Comparison of ENCODE assay signal across 16 cellular contexts in the genomic region with DNA sequence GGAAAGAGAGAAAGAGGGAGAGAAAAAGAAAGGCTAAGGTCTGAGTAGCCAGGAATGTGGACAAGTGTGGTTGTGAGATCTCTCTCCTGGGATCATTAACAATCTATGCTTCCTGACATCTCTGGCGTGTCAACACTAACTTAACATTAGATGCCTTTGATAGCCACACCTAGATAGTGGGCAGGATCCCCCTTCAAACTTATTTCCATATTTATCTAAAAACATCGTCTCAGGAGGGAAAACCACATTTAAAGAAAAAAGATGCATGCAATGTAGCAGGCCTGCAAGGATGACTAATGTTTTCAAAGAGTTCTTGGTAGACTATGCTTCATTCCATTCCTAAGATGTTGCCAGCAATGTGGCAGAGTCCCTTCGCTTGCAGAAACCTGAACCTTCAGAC.
DNase-seq lines count a peak whose midpoint lies in the region; TF ChIP-seq lines count a peak whose summit lies in the region.
"Had no signal": no experiment of that assay in that cellular context is flagged by ENCODE, and none has a peak within 500 bp of the region (broad histone marks: within the 10 kb centered on the region; RNA-seq: fewer than 3 reads in every experiment).

No MANE protein-coding gene starts in this region.

- DNase-seq in GM23248 (peak; percentile 87), SW480 (ENCODE audit: low spot score) (peak; percentile 10), fibroblast of pulmonary artery (ENCODE audit: low read depth) (peak; percentile 74), smooth muscle cell of the brain vasculature (ENCODE audit: low read depth, low spot score) (peak; percentile 23), C1 segment of cervical spinal cord (lab: John Stamatoyannopoulos, UW) (no peak), cardiac septum (ENCODE audit: low spot score) (no peak), NOMO-1 treated with DMSO at 0.1 percent for 48 hours (lab: John Stamatoyannopoulos, UW; ENCODE audit: unreplicated experiment) (no peak)
- DNase-seq: activated naive CD4-positive, alpha-beta T cell treated with anti-CD3 and anti-CD28 coated beads for 36 hours; COR-L47; KBM-7; naive B cell; NCI-H187 treated with DMSO at 0.1 percent for 48 hours; NCI-H82; SHP77 treated with DMSO at 0.1 percent for 48 hours; testis had no signal

- TF ChIP-seq CTCF in fibroblast of pulmonary artery (IDR thresholded peaks at IDR 0.05; ENCODE audit: low read length, missing control alignments) = no peak

- no peaks in the 10 kb centered on the region for H3K9me3 ChIP-seq in GM23248 (ENCODE audit: low read depth)
- H3K9me3 ChIP-seq: testis had no signal

- WGBS in GM23248 (ENCODE audit: low coverage in 1 of 2, low lambda C conversion rate in 2 of 2, missing lambda C conversion rate in 2 of 2), 2 experiments = 29 to 35% methylated on average over 3 of the region's 3 CpGs

- intact Hi-C loops in cardiac septum (cut with DNase I) = no loop called here

- no peak overlapping the region for H2AFZ ChIP-seq in GM23248

- no peaks in the 10 kb centered on the region for H3K27me3 ChIP-seq in GM23248 (replicated peaks; ENCODE audit: insufficient read depth)
- H3K27me3 ChIP-seq: testis had no signal

- peaks cover 23% of the 10 kb centered on the region; the same call in 1 of the 2 replicates for H3K36me3 ChIP-seq in GM23248 (ENCODE audit: low read depth)

- H3K9ac ChIP-seq in GM23248 = no peak overlapping the region

- no peaks in the 10 kb centered on the region for H3K9me2 ChIP-seq in GM23248 (ENCODE audit: insufficient read depth)

- H4K20me1 ChIP-seq in GM23248 (ENCODE audit: insufficient read depth) = no peaks in the 10 kb centered on the region

- H3K27ac ChIP-seq in GM23248 = peak overlapping the region; percentile 71

- peaks cover 33% of the 10 kb centered on the region for H3K4me1 ChIP-seq in GM23248 (ENCODE audit: insufficient read depth)
- H3K4me1 ChIP-seq: testis had no signal

- peaks cover 38% of the 10 kb centered on the region for H3F3A ChIP-seq in GM23248 (ENCODE audit: insufficient read depth)

- in situ Hi-C loops in GM23248 (cut with MboI) = no loop called here

- H3K4me3 ChIP-seq in GM23248 (no peak overlapping the region), fibroblast of pulmonary artery (replicated peaks; ENCODE audit: low read depth, low read length) (no peak overlapping the region)
- H3K4me3 ChIP-seq: skin epidermis, testis had no signal

- H3K4me2 ChIP-seq in GM23248 (ENCODE audit: unreplicated experiment) = peak overlapping the region; percentile 57

- peaks cover 31% of the 10 kb centered on the region for H3K79me2 ChIP-seq in GM23248 (ENCODE audit: insufficient read depth)

Comparison
In these comparisons a context has a peak if more than half of its experiments do, and no peak if none do; other contexts are left out.
1. DNase-seq: peak in GM23248 (single experiment), SW480 (single experiment), fibroblast of pulmonary artery (single experiment) and smooth muscle cell of the brain vasculature (single experiment); none in C1 segment of cervical spinal cord (0 of 14), cardiac septum (single experiment) and NOMO-1 treated with DMSO at 0.1 percent for 48 hours (single experiment).